8 cellular contexts compared by ENCODE assay signal in genomic region chr7:874036-874749, GRCh38. TPM values are rescaled to one million over a fixed set of nuclear protein-coding genes. Genes with fewer than 3 reads are reported as not detected.
A peak's percentile ranks its signal among the peaks of the same experiment; 100 is the strongest.
DNase-seq lines count a peak whose midpoint lies in the region; ATAC-seq and TF ChIP-seq lines count a peak whose summit lies in the region.

No MANE protein-coding gene starts in this region.

- H3K27me3 ChIP-seq in Panc1 (ENCODE audit: control insufficient read depth, insufficient read depth, low read length) (no peaks in the 10 kb centered on the region), ectodermal cell (ENCODE audit: control insufficient read depth, insufficient read depth, low read length, poor library complexity, severe bottlenecking) (no peaks in the 10 kb centered on the region)

- no TSS peak for BruUV-seq in Panc1 (replicated peaks; lab: Mats Ljungman, UMichigan)

- H3K36me3 Mint-ChIP-seq in CD14-positive monocyte (peaks cover 28 to 58% of the 10 kb centered on the region in 2 donors), osteocyte (ENCODE audit: unreplicated experiment) (peaks cover 28% of the 10 kb centered on the region)

- H3K4me3 ChIP-seq in Panc1 (ENCODE audit: low read depth in 2 of 2, low read length in 2 of 2) = no peak overlapping the region
- H3K4me3 ChIP-seq in ectodermal cell (ENCODE audit: insufficient read depth, low read depth, low read length) = no peak overlapping the region

- peaks cover 0 to 3% (median 3%) of the 10 kb centered on the region in 3 donors for H3K27me3 Mint-ChIP-seq in CD14-positive monocyte (ENCODE audit: low read depth in 3 of 3)
- no peaks in the 10 kb centered on the region for H3K27me3 Mint-ChIP-seq in osteocyte (ENCODE audit: unreplicated experiment)

- CTCF ChIA-PET in Panc1 (lab: Charles Lee) = interaction anchor here (0.5 to 1.2 kb wide), 4 partner anchors 27 to 178 kb away, joined by 3 to 10 read pairs (median 4); no protein-coding TSS in a partner anchor

- H3K36me3 ChIP-seq in Panc1 (ENCODE audit: control insufficient read depth, insufficient read depth, low read length) = peaks cover 5% of the 10 kb centered on the region
- H3K36me3 ChIP-seq in ectodermal cell (ENCODE audit: control insufficient read depth, insufficient read depth, low read length) = peaks cover 35% of the 10 kb centered on the region

- H3K9me3 Mint-ChIP-seq in CD14-positive monocyte (peaks cover 0 to 3% (median 2%) of the 10 kb centered on the region in 7 donors), osteocyte (ENCODE audit: unreplicated experiment) (no peaks in the 10 kb centered on the region)

- H3K4me3 Mint-ChIP-seq in CD14-positive monocyte (no peak overlapping the region), osteocyte (ENCODE audit: unreplicated experiment) (no peak overlapping the region)

- H3K9me3 ChIP-seq in Panc1 (ENCODE audit: control insufficient read depth, insufficient read depth, low read depth, low read length) (no peaks in the 10 kb centered on the region), ectodermal cell (ENCODE audit: control insufficient read depth, low read length) (no peaks in the 10 kb centered on the region)

- in situ Hi-C loops in Panc1 (cut with HindIII; ENCODE audit: low pct_unique_long_range_greater_than_20kb, low sequenced_read_pairs) = no loop called here

- H3K4me1 Mint-ChIP-seq in CD14-positive monocyte (peaks cover 22% of the 10 kb centered on the region), osteocyte (ENCODE audit: unreplicated experiment) (peaks cover 16% of the 10 kb centered on the region)

- POLR2A ChIA-PET in Panc1 (lab: Charles Lee) = no interaction called here

- no peak for ATAC-seq in Panc1
- ATAC-seq in HG03196 (IDR thresholded peaks at IDR 0.05; ENCODE audit: unreplicated experiment) = no peak
- no peak for ATAC-seq in HG03442 (IDR thresholded peaks at IDR 0.05; ENCODE audit: unreplicated experiment)

- TF ChIP-seq CTCF in CD14-positive monocyte (IDR thresholded peaks at IDR 0.05) (no peak), Panc1 (IDR thresholded peaks at IDR 0.05) (no peak), osteocyte (IDR thresholded peaks at IDR 0.05) (no peak)

- 97% methylated on average over 8 of the region's 9 CpGs for WGBS in ectodermal cell, 2 experiments

- intact Hi-C loops in CD14-positive monocyte (cut with micrococcal nuclease) = loop anchor here (5.0 to 10.0 kb wide), 5 partner anchors 57 to 552 kb away; partner anchors contain the start of gene ZFAND2A (in 1 of the 2)
- intact Hi-C loops in Panc1 (cut with micrococcal nuclease; ENCODE audit: unreplicated experiment) = loop anchor here (5.0 kb wide), 1 partner anchor 87 kb away; no protein-coding TSS in a partner anchor

- DNase-seq in CD14-positive monocyte (ENCODE audit: low spot score) = no peak
- no peak for DNase-seq in Panc1 (ENCODE audit: low read depth, low spot score)
- no peak for DNase-seq in osteocyte (ENCODE audit: extremely low spot score, unreplicated experiment)
- no peak for DNase-seq in NCI-H526 (lab: John Stamatoyannopoulos, UW)
- no peak for DNase-seq in HT-29 (ENCODE audit: low spot score)

- H3K4me1 ChIP-seq in Panc1 (ENCODE audit: control insufficient read depth, insufficient read depth, low read length) = peaks cover 22% of the 10 kb centered on the region
- H3K4me1 ChIP-seq in ectodermal cell (ENCODE audit: control insufficient read depth, insufficient read depth, low read length) = peaks cover 5% of the 10 kb centered on the region

- H3K27ac ChIP-seq in Panc1 (ENCODE audit: low read length) (peak overlapping the region; percentile 81), ectodermal cell (ENCODE audit: insufficient read depth, low read depth, low read length, poor library complexity, severe bottlenecking) (peak overlapping the region; percentile 62)

- H3K27ac Mint-ChIP-seq in CD14-positive monocyte (peak overlapping the region in 6 of 7 donors; percentile 81 to 89 (median 87)), osteocyte (ENCODE audit: unreplicated experiment) (peak overlapping the region; percentile 47)

RNA-seq across cellular contexts. Expression of gene GET4, which starts 2.2 kb away (rescaled TPM):
- polyA plus RNA-seq in CD14-positive monocyte = 10 to 100 TPM; 20.1 to 25.5 TPM
- total RNA-seq in Panc1 (2021; ENCODE audit: unreplicated experiment) (90.9 TPM), osteocyte (33.7 and 36.4 TPM in 2 replicates)
- 99.5 TPM for polyA plus RNA-seq in Panc1 (2012; ENCODE audit: insufficient read length)
- polyA plus RNA-seq in ectodermal cell (2013, experiment 1 of 4) = 48.7 TPM
- 50.8 TPM for polyA plus RNA-seq in ectodermal cell (2013, experiment 2 of 4)
- polyA plus RNA-seq in ectodermal cell (2013, experiment 3 of 4) = 40.5 TPM
- polyA plus RNA-seq in ectodermal cell (2013, experiment 4 of 4) = 45.1 TPM
- 228 and 253 TPM in 2 replicates for total RNA-seq in HT-29 (2014; rRNA removed; shearing (Covaris generic))

RNA-seq across cellular contexts. Expression of gene SUN1, which starts 41.9 kb away (rescaled TPM):
- 10 to 100 TPM; 44.2 to 51.5 TPM for polyA plus RNA-seq in CD14-positive monocyte
- total RNA-seq in Panc1 (2021; ENCODE audit: unreplicated experiment) (244 TPM), osteocyte (212 and 226 TPM in 2 replicates)
- polyA plus RNA-seq in Panc1 (2012; ENCODE audit: insufficient read length) = 276 TPM
- 108 TPM for polyA plus RNA-seq in ectodermal cell (2013, experiment 1 of 4)
- 104 TPM for polyA plus RNA-seq in ectodermal cell (2013, experiment 2 of 4)
- polyA plus RNA-seq in ectodermal cell (2013, experiment 3 of 4) = 85.0 TPM
- 94.1 TPM for polyA plus RNA-seq in ectodermal cell (2013, experiment 4 of 4)
- 145 and 200 TPM in 2 replicates for total RNA-seq in HT-29 (2014; rRNA removed; shearing (Covaris generic))
